8 cellular contexts compared by ENCODE assay signal in genomic region chr15:82540055-82540983, GRCh38. TPM values are rescaled to one million over a fixed set of nuclear protein-coding genes. Genes with fewer than 3 reads are reported as not detected.
DNase-seq lines count a peak whose midpoint lies in the region; ATAC-seq, FAIRE-seq and TF ChIP-seq lines count a peak whose summit lies in the region.

TSS of gene RPS17 (minus strand) at chr15:82540457. CDS start at chr15:82540428, 29 bp downstream.

- H3K36me3 ChIP-seq in Karpas-422 (ENCODE audit: insufficient read depth, low read length) (peaks cover 44% of the 10 kb centered on the region), neuronal stem cell (replicated peaks in 1 of 2; ENCODE audit: control insufficient read depth in 2 of 2, insufficient read depth in 2 of 2, low read length in 2 of 2) (peaks cover 33 to 41% of the 10 kb centered on the region in 2 donors), suprapubic skin (peaks cover 37% of the 10 kb centered on the region)

- peak; percentile 98 for DNase-seq in D721Med (ENCODE audit: insufficient read length, low spot score)
- DNase-seq in Karpas-422: peak; percentile 98
- peak; percentile 99 for DNase-seq in activated T-cell treated with anti-CD3 and anti-CD28 coated beads, Interleukin-2, amount 50 U/mL, for 24 hours
- DNase-seq in fibroblast of the aortic adventitia (ENCODE audit: low read depth): peak; percentile 95
- DNase-seq in neuronal stem cell (ENCODE audit: low spot score): peak; percentile 92
- peak; percentile 97 for DNase-seq in suprapubic skin (ENCODE audit: low spot score in 2 of 2)
- DNase-seq in stimulated activated naive CD4-positive, alpha-beta T cell treated with Interleukin-2 at 50 U/mL for 16 hours (lab: John Stamatoyannopoulos, UW): no peak

- peak within 1 kb of the TSS; percentile 99 for H3K4me3 Mint-ChIP-seq in activated T-cell treated with anti-CD3 and anti-CD28 coated beads, Interleukin-2, amount 50 U/mL, for 24 hours

- no peak for TF ChIP-seq EP300 in suprapubic skin (IDR thresholded peaks at IDR 0.05)

- H3K27me3 ChIP-seq in Karpas-422 (ENCODE audit: low read length) (no peaks in the 10 kb centered on the region), neuronal stem cell (ENCODE audit: control insufficient read depth in 3 of 3, insufficient read depth in 3 of 3, low read depth in 1 of 3, low read length in 3 of 3) (no peaks in the 10 kb centered on the region), suprapubic skin (no peaks in the 10 kb centered on the region)

- peaks cover 59% of the 10 kb centered on the region for H3K36me3 Mint-ChIP-seq in activated T-cell treated with anti-CD3 and anti-CD28 coated beads, Interleukin-2, amount 50 U/mL, for 24 hours (ENCODE audit: low read depth)

- no peaks in the 10 kb centered on the region for H3K27me3 Mint-ChIP-seq in activated T-cell treated with anti-CD3 and anti-CD28 coated beads, Interleukin-2, amount 50 U/mL, for 24 hours

- H4K20me1 ChIP-seq in Karpas-422 (ENCODE audit: insufficient read depth, low read depth, low read length): peaks cover 33% of the 10 kb centered on the region

- H2BK12ac ChIP-seq in neuronal stem cell (ENCODE audit: low read length): peak within 1 kb of the TSS; percentile 43

- H2BK15ac ChIP-seq in neuronal stem cell (ENCODE audit: low read length): no peak within 1 kb of the TSS

- H3K9me3 ChIP-seq in Karpas-422 (ENCODE audit: low read length) (no peaks in the 10 kb centered on the region), neuronal stem cell (replicated peaks in 1 of 2; ENCODE audit: control insufficient read depth in 2 of 2, insufficient read depth in 1 of 2, low read depth in 1 of 2, low read length in 2 of 2) (no peaks in the 10 kb centered on the region), suprapubic skin (no peaks in the 10 kb centered on the region)

- peak within 1 kb of the TSS; percentile 90 for H3K23ac ChIP-seq in neuronal stem cell (ENCODE audit: low read depth, low read length, poor library complexity)

- H3K79me2 ChIP-seq in Karpas-422 (ENCODE audit: low read length): peaks cover 32% of the 10 kb centered on the region

- H2AFZ ChIP-seq in Karpas-422 (ENCODE audit: low read length): peak within 1 kb of the TSS; percentile 88
- H2AFZ ChIP-seq in neuronal stem cell (ENCODE audit: low read length): peak within 1 kb of the TSS; percentile 91

- peak within 1 kb of the TSS; percentile 86 for H3K27ac ChIP-seq in Karpas-422 (ENCODE audit: low read length)
- H3K27ac ChIP-seq in neuronal stem cell (replicated peaks; ENCODE audit: low read length): peak within 1 kb of the TSS; percentile 63
- H3K27ac ChIP-seq in suprapubic skin: peak within 1 kb of the TSS; percentile 93

- H3K4me1 ChIP-seq in Karpas-422 (ENCODE audit: low read length) (peaks cover 19% of the 10 kb centered on the region), neuronal stem cell (ENCODE audit: control insufficient read depth in 2 of 2, insufficient read depth in 1 of 2, low read depth in 1 of 2, low read length in 2 of 2) (peaks cover 18 to 26% of the 10 kb centered on the region in 2 donors), suprapubic skin (peaks cover 40% of the 10 kb centered on the region)

- no peak within 1 kb of the TSS for H3K4ac ChIP-seq in neuronal stem cell (ENCODE audit: low read length)

- no peak for FAIRE-seq in D721Med (lab: Jason Lieb, UNC)

- peak within 1 kb of the TSS; percentile 79 for H3K14ac ChIP-seq in neuronal stem cell (ENCODE audit: low read length)

- peak within 1 kb of the TSS; percentile 95 for H3K18ac ChIP-seq in neuronal stem cell (ENCODE audit: low read length)

- no peak within 1 kb of the TSS for H4K91ac ChIP-seq in neuronal stem cell (ENCODE audit: low read depth, low read length, poor library complexity)

- H3K9ac ChIP-seq in Karpas-422 (ENCODE audit: low read length): peak within 1 kb of the TSS; percentile 100
- peak within 1 kb of the TSS; percentile 91 for H3K9ac ChIP-seq in neuronal stem cell (ENCODE audit: low read depth, low read length, poor library complexity)

- H2BK120ac ChIP-seq in neuronal stem cell (ENCODE audit: low read depth, low read length): peak within 1 kb of the TSS; percentile 50

- H3K4me2 ChIP-seq in Karpas-422 (ENCODE audit: low read depth, low read length, poor library complexity, severe bottlenecking): peak within 1 kb of the TSS; percentile 97
- peak within 1 kb of the TSS; percentile 83 for H3K4me2 ChIP-seq in neuronal stem cell (ENCODE audit: insufficient read depth, low read length, poor library complexity, severe bottlenecking)

- peaks cover 1% of the 10 kb centered on the region for H3K79me1 ChIP-seq in neuronal stem cell (ENCODE audit: low read depth, low read length)

- no peak within 1 kb of the TSS for H4K8ac ChIP-seq in neuronal stem cell (ENCODE audit: low read depth, low read length)

- WGBS in neuronal stem cell (ENCODE audit: extremely low coverage in 2 of 2, insufficient read length in 2 of 2, insufficient replicate concordance in 1 of 2), 2 donors: no CpG with 5 or more reads among the region's 81 CpGs
- WGBS in suprapubic skin: 0% methylated on average over 24 of the region's 81 CpGs

- H3K4me3 ChIP-seq in Karpas-422 (ENCODE audit: low read length) (peak within 1 kb of the TSS; percentile 99), fibroblast of the aortic adventitia (ENCODE audit: low read depth, low read length) (peak within 1 kb of the TSS; percentile 99), neuronal stem cell (ENCODE audit: low read length in 2 of 2) (peak within 1 kb of the TSS; percentile 89 to 93), suprapubic skin (peak within 1 kb of the TSS; percentile 64)

- peak within 1 kb of the TSS; percentile 98 for H3K27ac Mint-ChIP-seq in activated T-cell treated with anti-CD3 and anti-CD28 coated beads, Interleukin-2, amount 50 U/mL, for 24 hours

- peaks cover 34% of the 10 kb centered on the region for H3K4me1 Mint-ChIP-seq in activated T-cell treated with anti-CD3 and anti-CD28 coated beads, Interleukin-2, amount 50 U/mL, for 24 hours (ENCODE audit: low read depth)

- no peak within 1 kb of the TSS for H2BK5ac ChIP-seq in neuronal stem cell (ENCODE audit: low read length)

- TF ChIP-seq CTCF in D721Med (IDR thresholded peaks at IDR 0.05; ENCODE audit: insufficient read depth, missing control alignments) (peak; percentile 86), fibroblast of the aortic adventitia (IDR thresholded peaks at IDR 0.05; ENCODE audit: insufficient read depth, low read length) (peak; percentile 89), suprapubic skin (IDR thresholded peaks at IDR 0.05) (peak; percentile 99 to 100)

- peak; percentile 92 for ATAC-seq in GM21723 (IDR thresholded peaks at IDR 0.05; ENCODE audit: unreplicated experiment)

- peak; percentile 51 to 84 for TF ChIP-seq POLR2A in suprapubic skin (IDR thresholded peaks at IDR 0.05)

- no peaks in the 10 kb centered on the region for H3K9me2 ChIP-seq in Karpas-422 (replicated peaks; ENCODE audit: insufficient read depth, low read length)

- no peaks in the 10 kb centered on the region for H3K9me3 Mint-ChIP-seq in activated T-cell treated with anti-CD3 and anti-CD28 coated beads, Interleukin-2, amount 50 U/mL, for 24 hours

- H2AK5ac ChIP-seq in neuronal stem cell (ENCODE audit: low read depth, low read length): peak within 1 kb of the TSS; percentile 96

RNA-seq across cellular contexts. Expression of gene RPS17, which starts in this region (rescaled TPM):
- total RNA-seq in Karpas-422 (2014; rRNA removed; shearing (Covaris generic); ENCODE audit: low replicate concordance): 5,063 and 5,133 TPM in 2 replicates
- total RNA-seq in fibroblast of the aortic adventitia (ENCODE audit: low replicate concordance): 1,865 and 2,773 TPM in 2 replicates
- 5,275 TPM for polyA plus RNA-seq in neuronal stem cell (2013, experiment 1 of 2)
- polyA plus RNA-seq in neuronal stem cell (2013, experiment 2 of 2): 5,241 TPM
- total RNA-seq in suprapubic skin: 1,000 to 10,000 TPM; 1,246 to 3,036 (median 2,993) TPM
